ENCODE assay signal across 1 cellular context in genomic region chr7:141478845-141479244, GRCh38.
TF ChIP-seq lines count a peak whose summit lies in the region.

No MANE protein-coding gene starts in this region.

TF ChIP-seq in K562, 482 proteins besides CTCF, POLR2A, EP300 and RAD21 (continued from another document):
- 0 out of 2 replicates have a peak, but pooled peaks have one; percentile 33 for TF ChIP-seq ZNF134 (CRISPR knock-in tag; conservative IDR thresholded peaks at IDR 0.05)
- no peak for TF ChIP-seq HNRNPH1 (optimal IDR thresholded peaks at IDR 0.05; ENCODE audit: low read depth, low read length)
TF ChIP-seq in K562: peak in this region for 1.
